11 cellular contexts compared by ENCODE assay signal in the genomic region with DNA sequence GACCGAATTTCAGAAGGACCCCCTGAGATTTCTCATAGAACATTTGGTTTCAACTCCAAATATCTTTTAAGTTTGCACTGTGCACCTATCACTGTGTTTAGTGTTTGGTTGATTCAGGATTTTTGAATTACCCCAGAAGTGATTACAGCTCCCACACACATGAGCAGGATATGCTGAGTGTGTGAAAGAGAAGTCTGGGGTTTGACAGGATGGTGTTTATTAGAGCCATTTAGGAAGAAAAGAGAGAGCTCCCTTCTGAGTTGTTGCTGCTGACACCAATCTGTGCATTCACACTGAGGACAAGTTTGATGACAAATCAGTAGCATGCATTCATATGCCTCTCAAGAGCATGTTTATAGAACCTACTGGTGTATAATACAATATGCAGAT.
DNase-seq lines count a peak whose midpoint lies in the region; ATAC-seq and TF ChIP-seq lines count a peak whose summit lies in the region.
"Had no signal": no experiment of that assay in that cellular context is flagged by ENCODE, and none has a peak within 500 bp of the region (broad histone marks: within the 10 kb centered on the region; RNA-seq: fewer than 3 reads in every experiment).

No MANE protein-coding gene starts in this region.

- in situ Hi-C loops in GM13976 (cut with MboI; ENCODE audit: low sequenced_read_pairs, unreplicated experiment), result no loop called here

- DNase-seq in H4 (ENCODE audit: low spot score) (peak; percentile 83), adipocyte (ENCODE audit: low read depth) (no peak), NCI-H1694 treated with DMSO at 0.1 percent for 48 hours (lab: John Stamatoyannopoulos, UW) (no peak), GM13976 (ENCODE audit: low spot score) (no peak), hepatic stellate cell (ENCODE audit: low spot score) (no peak)
- DNase-seq in NK-92 treated with Interleukin-12 subunit alpha and Interleukin-12 subunit beta, amount 100 ng/mL, for 24 hours (lab: John Stamatoyannopoulos, UW), result no peak
- DNase-seq: CD4-positive, alpha-beta memory T cell; stimulated activated naive B cell treated with anti-CD40 and anti-IgM and Interleukin-4, amounts not matched to agents 10 μg/mL and 1 μg/mL and 100 μg/mL, for 72 hours had no signal

- 29 to 42% methylated on average over 1 of the region's 1 CpG for WGBS in gastroesophageal sphincter (ENCODE audit: low coverage in 1 of 2), 2 donors

- no peaks in the 10 kb centered on the region for H3K9me3 ChIP-seq in adipocyte (ENCODE audit: control insufficient read depth, low read length)
- H3K9me3 ChIP-seq in gastroesophageal sphincter, result no peaks in the 10 kb centered on the region
- no peaks in the 10 kb centered on the region for H3K9me3 ChIP-seq in skeletal muscle satellite cell (replicated peaks; ENCODE audit: low read length)
- H3K9me3 ChIP-seq: prostate gland had no signal

- H3K4me3 ChIP-seq in adipocyte (ENCODE audit: low read length) (peak overlapping the region; percentile 4), gastroesophageal sphincter (no peak overlapping the region), skeletal muscle satellite cell (ENCODE audit: low read length) (no peak overlapping the region)
- H3K4me3 ChIP-seq: prostate gland had no signal

- TF ChIP-seq CTCF in gastroesophageal sphincter (IDR thresholded peaks at IDR 0.05) (no peak), GM13976 (IDR thresholded peaks at IDR 0.05; ENCODE audit: borderline replicate concordance, control extremely low read depth, extremely low read depth, insufficient read depth, missing control alignments) (no peak)

- H3K4me1 ChIP-seq in adipocyte (ENCODE audit: control insufficient read depth, insufficient read depth, low read length) (peaks cover 57% of the 10 kb centered on the region), gastroesophageal sphincter (peaks cover 0 to 12% (median 9%) of the 10 kb centered on the region in 3 donors), skeletal muscle satellite cell (ENCODE audit: control insufficient read depth, insufficient read depth, low read length) (peaks cover 54% of the 10 kb centered on the region)
- H3K4me1 ChIP-seq: prostate gland had no signal

- H3K27me3 ChIP-seq in adipocyte (replicated peaks; ENCODE audit: control insufficient read depth, insufficient read depth, low read length) (no peaks in the 10 kb centered on the region), gastroesophageal sphincter (no peaks in the 10 kb centered on the region), skeletal muscle satellite cell (ENCODE audit: control insufficient read depth, insufficient read depth, low read length) (no peaks in the 10 kb centered on the region)

- peak overlapping the region; percentile 31 for H3K4me2 ChIP-seq in skeletal muscle satellite cell (ENCODE audit: low read length)

- TF ChIP-seq EP300 in gastroesophageal sphincter (IDR thresholded peaks at IDR 0.05), result no peak

- H3K36me3 ChIP-seq in adipocyte (ENCODE audit: control insufficient read depth, insufficient read depth, low read length, severe bottlenecking), result no peaks in the 10 kb centered on the region
- no peaks in the 10 kb centered on the region for H3K36me3 ChIP-seq in gastroesophageal sphincter
- H3K36me3 ChIP-seq in skeletal muscle satellite cell (ENCODE audit: insufficient read depth, low read length), result no peaks in the 10 kb centered on the region
- H3K36me3 ChIP-seq: prostate gland had no signal

- no peak for TF ChIP-seq POLR2A in gastroesophageal sphincter (IDR thresholded peaks at IDR 0.05)

- H3K9ac ChIP-seq in adipocyte (ENCODE audit: low read length) (peak overlapping the region; percentile 81), skeletal muscle satellite cell (ENCODE audit: low read depth, low read length) (peak overlapping the region; percentile 72)

- peak; percentile 40 for ATAC-seq in gastroesophageal sphincter
- ATAC-seq: stimulated activated naive B cell treated with anti-CD40 and anti-IgM and Interleukin-4, amounts not matched to agents 10 μg/mL and 1 μg/mL and 100 μg/mL, for 72 hours had no signal

- no peak overlapping the region for H3K27ac ChIP-seq in gastroesophageal sphincter
